9 cellular contexts compared by ENCODE assay signal in the genomic region with DNA sequence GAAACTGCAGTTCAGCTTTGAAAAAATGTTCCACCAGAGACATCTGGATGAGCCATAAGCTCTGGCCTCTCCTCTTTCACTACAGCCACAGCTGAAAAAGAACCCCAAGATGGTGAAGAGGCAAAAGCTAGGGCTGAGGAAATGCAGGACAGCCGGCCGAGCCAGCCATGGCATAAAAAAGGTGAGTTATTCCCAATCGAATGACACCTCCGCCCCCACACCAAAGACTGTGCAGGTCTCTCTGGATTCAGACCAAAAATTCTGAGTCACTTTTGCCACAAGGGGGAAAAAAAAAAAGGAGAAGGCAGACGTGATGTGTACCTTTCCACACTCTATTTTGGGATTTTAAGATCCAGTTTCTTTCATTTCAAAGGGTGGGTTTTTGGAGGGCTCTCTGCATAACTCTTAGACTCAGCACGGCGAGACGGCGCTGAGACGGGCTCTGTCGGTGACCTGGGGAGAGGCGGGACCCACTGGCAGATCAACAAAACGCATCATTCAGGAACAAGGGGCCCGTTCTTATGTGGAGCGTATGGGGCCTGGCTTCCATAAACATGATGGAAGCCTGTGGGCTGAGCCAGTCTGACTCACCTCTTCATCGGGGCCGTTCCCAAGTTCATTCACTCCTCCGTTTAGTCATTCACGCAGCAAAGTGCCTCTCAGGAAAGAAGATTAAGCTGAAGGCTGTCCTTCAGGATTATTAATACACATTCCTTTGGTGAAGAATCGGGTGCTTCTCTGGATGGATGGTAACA. TPM values are rescaled to one million over a fixed set of nuclear protein-coding genes. Genes with fewer than 3 reads are reported as not detected.
DNase-seq lines count a peak whose midpoint lies in the region; ATAC-seq and TF ChIP-seq lines count a peak whose summit lies in the region.
"Had no signal": no experiment of that assay in that cellular context is flagged by ENCODE, and none has a peak within 500 bp of the region (broad histone marks: within the 10 kb centered on the region; RNA-seq: fewer than 3 reads in every experiment).

No MANE protein-coding gene starts in this region.

- peaks cover 76 to 85% (median 80%) of the 10 kb centered on the region in 3 donors for H3K4me1 Mint-ChIP-seq in T-cell

- intact Hi-C loops in Panc1 (cut with micrococcal nuclease; ENCODE audit: unreplicated experiment), result no loop called here
- intact Hi-C loops in posterior vena cava (cut with DNase I), result no loop called here

- H3K4me1 ChIP-seq in Panc1 (ENCODE audit: control insufficient read depth, insufficient read depth, low read length), result peaks cover 11% of the 10 kb centered on the region

- no peak overlapping the region for H3K27ac Mint-ChIP-seq in T-cell

- H3K27ac ChIP-seq in Panc1 (ENCODE audit: low read length), result peak overlapping the region; percentile 10
- H3K27ac ChIP-seq in epithelial cell of prostate, result peak overlapping the region; percentile 56
- H3K27ac ChIP-seq: body of pancreas had no signal

- no peaks in the 10 kb centered on the region for H3K36me3 ChIP-seq in Panc1 (ENCODE audit: control insufficient read depth, insufficient read depth, low read length)

- no peaks in the 10 kb centered on the region for H3K27me3 ChIP-seq in Panc1 (ENCODE audit: control insufficient read depth, insufficient read depth, low read length)
- H3K27me3 ChIP-seq: body of pancreas had no signal

- peak; percentile 97 for DNase-seq in ELR (ENCODE audit: low read depth)
- peak; percentile 63 for DNase-seq in Panc1 (ENCODE audit: low read depth, low spot score)
- DNase-seq in epithelial cell of prostate (ENCODE audit: low read depth, low spot score), result peak; percentile 82
- peak; percentile 42 for DNase-seq in posterior vena cava (ENCODE audit: low spot score)
- no peak for DNase-seq in T-cell
- DNase-seq in NAMALWA (ENCODE audit: low spot score), result no peak
- DNase-seq: body of pancreas had no signal

- no peaks in the 10 kb centered on the region for H3K27me3 Mint-ChIP-seq in T-cell

- ATAC-seq in Panc1 (peak; percentile 94), T-cell (replicated peaks in 1 of 4) (no peak), GM18870 (IDR thresholded peaks at IDR 0.05; ENCODE audit: unreplicated experiment) (no peak), GM18517 (IDR thresholded peaks at IDR 0.05; ENCODE audit: unreplicated experiment) (no peak)
- ATAC-seq: body of pancreas had no signal

- H3K4me3 Mint-ChIP-seq in T-cell, result no peak overlapping the region

- H3K9me3 ChIP-seq in Panc1 (ENCODE audit: control insufficient read depth, insufficient read depth, low read depth, low read length), result no peaks in the 10 kb centered on the region
- H3K9me3 ChIP-seq: body of pancreas had no signal

- POLR2A ChIA-PET in Panc1 (lab: Charles Lee) (no interaction called here), T-cell (lab: Charles Lee) (no interaction called here)

- H3K36me3 Mint-ChIP-seq in T-cell, result peaks cover 63% of the 10 kb centered on the region

- no peaks in the 10 kb centered on the region for H3K9me3 Mint-ChIP-seq in T-cell

- BruUV-seq in Panc1 (replicated peaks; lab: Mats Ljungman, UMichigan), result no TSS peak

- in situ Hi-C loops in Panc1 (cut with HindIII; ENCODE audit: low pct_unique_long_range_greater_than_20kb, low sequenced_read_pairs), result no loop called here

- no peak for TF ChIP-seq CTCF in Panc1 (IDR thresholded peaks at IDR 0.05)

- CTCF ChIA-PET in Panc1 (lab: Charles Lee) (interaction anchor here (0.6 to 0.7 kb wide), 2 partner anchors 33 to 34 kb away, joined by 4 to 5 read pairs; no protein-coding TSS in a partner anchor), T-cell (lab: Charles Lee) (no interaction called here)

- H3K4me3 ChIP-seq in Panc1 (ENCODE audit: low read depth in 2 of 2, low read length in 2 of 2), result peak overlapping the region in 1 of 2 experiments; percentile 36; a peak in 2 of 4 replicates
- H3K4me3 ChIP-seq: body of pancreas had no signal

RNA-seq across cellular contexts. Expression of gene NFATC2, which starts 54.8 kb away (rescaled TPM):
- total RNA-seq in Panc1 (2021; ENCODE audit: unreplicated experiment) (10.6 TPM), posterior vena cava (10 to 100 TPM in 1 of 2 donors, 1 to 10 TPM in 1; 4.4 to 11.8 TPM), T-cell (10 to 100 TPM; 49.0 to 75.9 (median 67.0) TPM)
- polyA plus RNA-seq in Panc1 (2012; ENCODE audit: insufficient read length), result 11.6 TPM

Comparison
In these comparisons a context has a peak if more than half of its experiments do, and no peak if none do; other contexts are left out.
1. DNase-seq: peak in ELR (single experiment), Panc1 (single experiment), epithelial cell of prostate (single experiment) and posterior vena cava (single experiment); none in T-cell (0 of 34) and NAMALWA (single experiment).